22 cellular contexts compared by ENCODE assay signal in genomic region chr13:39013462-39013861, GRCh38. TPM values are rescaled to one million over a fixed set of nuclear protein-coding genes. Genes with fewer than 3 reads are reported as not detected.
A peak's percentile ranks its signal among the peaks of the same experiment; 100 is the strongest.
DNase-seq lines count a peak whose midpoint lies in the region; ATAC-seq and TF ChIP-seq lines count a peak whose summit lies in the region.
"Had no signal": no experiment of that assay in that cellular context is flagged by ENCODE, and none has a peak within 500 bp of the region (broad histone marks: within the 10 kb centered on the region; RNA-seq: fewer than 3 reads in every experiment).

No MANE protein-coding gene starts in this region.

- no peak overlapping the region for H3K4me3 Mint-ChIP-seq in activated naive CD4-positive, alpha-beta T cell treated with anti-CD3 and anti-CD28 coated beads, Interleukin-2, amount 50 U/mL, for 24 hours
- no peak overlapping the region for H3K4me3 Mint-ChIP-seq in activated naive CD4-positive, alpha-beta T cell treated with anti-CD3 and anti-CD28 coated beads, Interleukin-2, amount 10 ng/mL, durations not matched to agents 7 days and 5 days
- no peak overlapping the region for H3K4me3 Mint-ChIP-seq in CD4-positive, CD25-positive, alpha-beta regulatory T cell
- H3K4me3 Mint-ChIP-seq in T-helper 17 cell (no peak overlapping the region), endothelial cell (ENCODE audit: unreplicated experiment) (peak overlapping the region; percentile 34), chondrocyte (ENCODE audit: unreplicated experiment) (no peak overlapping the region), progenitor cell of endocrine pancreas (ENCODE audit: low read depth) (no peak overlapping the region)
- H3K4me3 Mint-ChIP-seq: CD14-positive monocyte; CD8-positive, alpha-beta memory T cell; H9 had no signal

- TF ChIP-seq CTCF in endothelial cell (IDR thresholded peaks at IDR 0.05; ENCODE audit: unreplicated experiment): no peak
- TF ChIP-seq CTCF in chondrocyte (IDR thresholded peaks at IDR 0.05): no peak
- TF ChIP-seq CTCF in progenitor cell of endocrine pancreas (IDR thresholded peaks at IDR 0.05; ENCODE audit: unreplicated experiment): no peak

- H3K36me3 ChIP-seq in CD4-positive, CD25-positive, alpha-beta regulatory T cell (ENCODE audit: control insufficient read depth, insufficient read depth, low read length): peaks cover 60% of the 10 kb centered on the region

- no peak overlapping the region for H3K27ac ChIP-seq in CD4-positive, CD25-positive, alpha-beta regulatory T cell (ENCODE audit: insufficient read depth, low read length, poor library complexity, severe bottlenecking)
- H3K27ac ChIP-seq: BLaER1 had no signal

- H3K36me3 Mint-ChIP-seq in activated naive CD4-positive, alpha-beta T cell treated with anti-CD3 and anti-CD28 coated beads, Interleukin-2, amount 50 U/mL, for 24 hours: peaks cover 29% of the 10 kb centered on the region
- peaks cover 55% of the 10 kb centered on the region for H3K36me3 Mint-ChIP-seq in activated naive CD4-positive, alpha-beta T cell treated with anti-CD3 and anti-CD28 coated beads, Interleukin-2, amount 10 ng/mL, durations not matched to agents 7 days and 5 days
- H3K36me3 Mint-ChIP-seq in CD4-positive, CD25-positive, alpha-beta regulatory T cell: peaks cover 55% of the 10 kb centered on the region
- H3K36me3 Mint-ChIP-seq in T-helper 17 cell (ENCODE audit: low read depth) (peaks cover 30% of the 10 kb centered on the region), endothelial cell (ENCODE audit: low read depth, unreplicated experiment) (peaks cover 42% of the 10 kb centered on the region), chondrocyte (ENCODE audit: low read depth) (peaks cover 49% of the 10 kb centered on the region), progenitor cell of endocrine pancreas (ENCODE audit: insufficient read depth) (peaks cover 47% of the 10 kb centered on the region)

- no peaks in the 10 kb centered on the region for H3K9me3 Mint-ChIP-seq in activated naive CD4-positive, alpha-beta T cell treated with anti-CD3 and anti-CD28 coated beads, Interleukin-2, amount 50 U/mL, for 24 hours
- no peaks in the 10 kb centered on the region for H3K9me3 Mint-ChIP-seq in activated naive CD4-positive, alpha-beta T cell treated with anti-CD3 and anti-CD28 coated beads, Interleukin-2, amount 10 ng/mL, durations not matched to agents 7 days and 5 days
- no peaks in the 10 kb centered on the region for H3K9me3 Mint-ChIP-seq in CD4-positive, CD25-positive, alpha-beta regulatory T cell
- no peaks in the 10 kb centered on the region for H3K9me3 Mint-ChIP-seq in endothelial cell (ENCODE audit: unreplicated experiment)
- H3K9me3 Mint-ChIP-seq in chondrocyte (ENCODE audit: low read depth): no peaks in the 10 kb centered on the region
- H3K9me3 Mint-ChIP-seq in progenitor cell of endocrine pancreas (ENCODE audit: low read depth): no peaks in the 10 kb centered on the region
- H3K9me3 Mint-ChIP-seq: CD8-positive, alpha-beta memory T cell; H9 had no signal

- no peaks in the 10 kb centered on the region for H3K27me3 Mint-ChIP-seq in activated naive CD4-positive, alpha-beta T cell treated with anti-CD3 and anti-CD28 coated beads, Interleukin-2, amount 50 U/mL, for 24 hours
- no peaks in the 10 kb centered on the region for H3K27me3 Mint-ChIP-seq in activated naive CD4-positive, alpha-beta T cell treated with anti-CD3 and anti-CD28 coated beads, Interleukin-2, amount 10 ng/mL, durations not matched to agents 7 days and 5 days
- no peaks in the 10 kb centered on the region for H3K27me3 Mint-ChIP-seq in CD4-positive, CD25-positive, alpha-beta regulatory T cell
- H3K27me3 Mint-ChIP-seq in T-helper 17 cell (no peaks in the 10 kb centered on the region), endothelial cell (ENCODE audit: unreplicated experiment) (no peaks in the 10 kb centered on the region), chondrocyte (ENCODE audit: low read depth) (no peaks in the 10 kb centered on the region), progenitor cell of endocrine pancreas (no peaks in the 10 kb centered on the region)
- H3K27me3 Mint-ChIP-seq: CD8-positive, alpha-beta memory T cell had no signal

- peak overlapping the region; percentile 1 for H3K27ac Mint-ChIP-seq in activated naive CD4-positive, alpha-beta T cell treated with anti-CD3 and anti-CD28 coated beads, Interleukin-2, amount 50 U/mL, for 24 hours
- H3K27ac Mint-ChIP-seq in activated naive CD4-positive, alpha-beta T cell treated with anti-CD3 and anti-CD28 coated beads, Interleukin-2, amount 10 ng/mL, durations not matched to agents 7 days and 5 days: no peak overlapping the region
- H3K27ac Mint-ChIP-seq in CD4-positive, CD25-positive, alpha-beta regulatory T cell: peak overlapping the region; percentile 5 to 87 (median 74)
- H3K27ac Mint-ChIP-seq in T-helper 17 cell (peak overlapping the region; percentile 86), endothelial cell (ENCODE audit: unreplicated experiment) (no peak overlapping the region), chondrocyte (ENCODE audit: unreplicated experiment) (no peak overlapping the region), progenitor cell of endocrine pancreas (no peak overlapping the region)

- no peaks in the 10 kb centered on the region for H3K9me3 ChIP-seq in CD4-positive, CD25-positive, alpha-beta regulatory T cell (ENCODE audit: control insufficient read depth in 2 of 2, low read length in 2 of 2)
- no peaks in the 10 kb centered on the region for H3K9me3 ChIP-seq in T-helper 17 cell (ENCODE audit: control insufficient read depth, low read length, poor library complexity, severe bottlenecking)
- H3K9me3 ChIP-seq: BLaER1 had no signal

- H3K4me1 Mint-ChIP-seq in activated naive CD4-positive, alpha-beta T cell treated with anti-CD3 and anti-CD28 coated beads, Interleukin-2, amount 50 U/mL, for 24 hours: no peaks in the 10 kb centered on the region
- H3K4me1 Mint-ChIP-seq in activated naive CD4-positive, alpha-beta T cell treated with anti-CD3 and anti-CD28 coated beads, Interleukin-2, amount 10 ng/mL, durations not matched to agents 7 days and 5 days: peaks cover 7% of the 10 kb centered on the region
- peaks cover 0 to 6% (median 3%) of the 10 kb centered on the region in 4 donors for H3K4me1 Mint-ChIP-seq in CD4-positive, CD25-positive, alpha-beta regulatory T cell
- H3K4me1 Mint-ChIP-seq in T-helper 17 cell (peaks cover 11% of the 10 kb centered on the region), endothelial cell (ENCODE audit: unreplicated experiment) (peaks cover 15% of the 10 kb centered on the region), chondrocyte (ENCODE audit: low read depth) (no peaks in the 10 kb centered on the region), progenitor cell of endocrine pancreas (ENCODE audit: low read depth) (peaks cover 7% of the 10 kb centered on the region)
- H3K4me1 Mint-ChIP-seq: CD14-positive monocyte, H9 had no signal

- H3K4me1 ChIP-seq in CD4-positive, CD25-positive, alpha-beta regulatory T cell (ENCODE audit: control insufficient read depth, insufficient read depth, low read length, poor library complexity, severe bottlenecking): no peaks in the 10 kb centered on the region
- H3K4me1 ChIP-seq: BLaER1 had no signal

- CTCF ChIA-PET in activated naive CD4-positive, alpha-beta T cell treated with anti-CD3 and anti-CD28 coated beads, Interleukin-2, amount 10 ng/mL, durations not matched to agents 7 days and 5 days (lab: Charles Lee): interaction anchor here (1.0 kb wide), 1 partner anchor 48 kb away, joined by 4 read pairs; no protein-coding TSS in a partner anchor

- H3K27me3 ChIP-seq in CD4-positive, CD25-positive, alpha-beta regulatory T cell (ENCODE audit: control insufficient read depth, insufficient read depth, low read length): no peaks in the 10 kb centered on the region
- H3K27me3 ChIP-seq: BLaER1 had no signal

- H3K4me3 ChIP-seq in CD4-positive, CD25-positive, alpha-beta regulatory T cell (ENCODE audit: low read depth, low read length): no peak overlapping the region
- H3K4me3 ChIP-seq: BLaER1, GM12878, K562 had no signal

- no peak for DNase-seq in activated naive CD4-positive, alpha-beta T cell treated with anti-CD3 and anti-CD28 coated beads, Interleukin-2, amount 10 ng/mL, durations not matched to agents 7 days and 5 days
- DNase-seq in CD4-positive, CD25-positive, alpha-beta regulatory T cell: no peak
- no peak for DNase-seq in T-helper 17 cell
- no peak for DNase-seq in endothelial cell (ENCODE audit: low spot score)
- no peak for DNase-seq in chondrocyte (ENCODE audit: low spot score)
- no peak for DNase-seq in progenitor cell of endocrine pancreas (ENCODE audit: low spot score, unreplicated experiment)
- DNase-seq: 8988T; CD8-positive, alpha-beta memory T cell; COR-L47; DMS79; GF-D8; H9 had no signal

- no peak for ATAC-seq in CD4-positive, CD25-positive, alpha-beta regulatory T cell (ENCODE audit: low read depth in 2 of 2)
- no peak for ATAC-seq in T-helper 17 cell
- ATAC-seq in GM18909 (IDR thresholded peaks at IDR 0.05; ENCODE audit: poor library complexity, unreplicated experiment): no peak
- ATAC-seq: GM12878 had no signal

RNA-seq across cellular contexts. Expression of gene STOML3, which starts 22.8 kb away (rescaled TPM):
- total RNA-seq in CD4-positive, CD25-positive, alpha-beta regulatory T cell: not detected
- polyA plus RNA-seq in CD4-positive, CD25-positive, alpha-beta regulatory T cell: not detected
- total RNA-seq in T-helper 17 cell (not detected), endothelial cell (ENCODE audit: unreplicated experiment) (0.18 TPM), chondrocyte (not detected in 3 replicates), progenitor cell of endocrine pancreas (not detected in 2 replicates)
- total RNA-seq: A673; CD8-positive, alpha-beta memory T cell; Daoy; GM12878; H1; H9; K562 had no signal
- polyA plus RNA-seq: AG04450; CD14-positive monocyte; CD8-positive, alpha-beta memory T cell; GM12878 had no signal

RNA-seq across cellular contexts. Expression of gene PROSER1, which starts 24.4 kb away (rescaled TPM):
- total RNA-seq in CD4-positive, CD25-positive, alpha-beta regulatory T cell: 42.9 TPM
- polyA plus RNA-seq in CD4-positive, CD25-positive, alpha-beta regulatory T cell: 10 to 100 TPM; 10.7 to 15.2 (median 13.3) TPM
- total RNA-seq in T-helper 17 cell (10 to 100 TPM; 42.8 to 52.5 TPM), endothelial cell (ENCODE audit: unreplicated experiment) (61.3 TPM), chondrocyte (19.4 to 24.1 TPM (median 23.4 TPM) in 3 replicates), progenitor cell of endocrine pancreas (66.4 and 82.4 TPM in 2 replicates)

RNA-seq across cellular contexts. Expression of gene NHLRC3, which starts 24.8 kb away (rescaled TPM):
- total RNA-seq in CD4-positive, CD25-positive, alpha-beta regulatory T cell: 13.7 TPM
- 1 to 10 TPM; 5.2 to 7.2 (median 6.5) TPM for polyA plus RNA-seq in CD4-positive, CD25-positive, alpha-beta regulatory T cell
- total RNA-seq in T-helper 17 cell (10 to 100 TPM; 10.7 to 12.9 TPM), endothelial cell (ENCODE audit: unreplicated experiment) (26.9 TPM), chondrocyte (18.2 to 22.8 TPM (median 20.2 TPM) in 3 replicates), progenitor cell of endocrine pancreas (38.4 and 40.7 TPM in 2 replicates)

Comparison
In these comparisons a context has a peak if more than half of its experiments do, and no peak if none do; other contexts are left out.
1. H3K27ac Mint-ChIP-seq: peak in activated naive CD4-positive, alpha-beta T cell treated with anti-CD3 and anti-CD28 coated beads, Interleukin-2, amount 50 U/mL, for 24 hours (single experiment), CD4-positive, CD25-positive, alpha-beta regulatory T cell (3 of 3) and T-helper 17 cell (single experiment); none in activated naive CD4-positive, alpha-beta T cell treated with anti-CD3 and anti-CD28 coated beads, Interleukin-2, amount 10 ng/mL, durations not matched to agents 7 days and 5 days (single experiment), endothelial cell (single experiment), chondrocyte (single experiment) and progenitor cell of endocrine pancreas (single experiment).